In genomic region chr3:139329364-139329850, GRCh38 we compare ENCODE assay signal across 8 cellular contexts. TPM values are rescaled to one million over a fixed set of nuclear protein-coding genes. Genes with fewer than 3 reads are reported as not detected.
DNase-seq lines count a peak whose midpoint lies in the region; ATAC-seq and TF ChIP-seq lines count a peak whose summit lies in the region.

No MANE protein-coding gene starts in this region.

- DNase-seq in BJ (ENCODE audit: low read depth) (no peak), NCI-H345 (lab: John Stamatoyannopoulos, UW) (peak; percentile 70), left colon (peak; percentile 84 to 93)
- DNase-seq in central memory CD4-positive, alpha-beta T cell, result peak; percentile 73
- peak; percentile 89 for DNase-seq in stimulated activated CD4-positive, alpha-beta T cell treated with anti-CD3 and anti-CD28 coated beads, Interleukin-4, amount 100 ng/mL, for 1 hour

- TF ChIP-seq CTCF in BJ (IDR thresholded peaks at IDR 0.05; ENCODE audit: insufficient read depth, low read depth, low read length), result peak; percentile 99

- H3K36me3 ChIP-seq in BJ (ENCODE audit: control insufficient read depth, insufficient read depth, low read length), result no peaks in the 10 kb centered on the region

- POLR2A ChIA-PET in BJ (lab: Charles Lee), result no interaction called here

- no peak overlapping the region for H3K4me3 ChIP-seq in BJ (ENCODE audit: low read depth, low read length)

- CTCF ChIA-PET in BJ (lab: Yijun Ruan, JAX), result interaction anchor here (0.6 to 5.5 kb wide), 46 partner anchors 10 to 406 kb away, joined by 3 to 189 read pairs (median 5); partner anchors contain the start of genes FOXL2 and FOXL2NB

- ATAC-seq in GM19035 (IDR thresholded peaks at IDR 0.05; ENCODE audit: unreplicated experiment), result peak; percentile 98
- ATAC-seq in HG03196 (IDR thresholded peaks at IDR 0.05; ENCODE audit: unreplicated experiment), result peak; percentile 98
- peak; percentile 89 to 96 for ATAC-seq in activated CD4-positive, CD25-positive, alpha-beta regulatory T cell treated with anti-CD3 and anti-CD28 coated beads, Interleukin-2, amount 50 U/mL, for 24 hours
- peak; percentile 100 for ATAC-seq in left colon

- H3K27me3 ChIP-seq in BJ (ENCODE audit: control insufficient read depth, insufficient read depth, low read length), result peaks cover 2% of the 10 kb centered on the region; the same call in 1 of the 2 replicates

- intact Hi-C loops in left colon (cut with DNase I, micrococcal nuclease), result loop anchor here in 1 of 2 donors (5.0 kb wide), 2 partner anchors 217 to 392 kb away; no protein-coding TSS in a partner anchor

RNA-seq across cellular contexts. Expression of gene MRPS22, which starts 14.4 kb away (rescaled TPM):
- 38.2 and 58.3 TPM in 2 replicates for polyA plus RNA-seq in BJ (2011; rRNA removed)
- 16.3 and 17.0 TPM in 2 replicates for polyA minus RNA-seq in BJ (2011; rRNA and poly(A)+ RNA removed)
- 10 to 100 TPM; 48.3 to 48.7 TPM for total RNA-seq in left colon
